ENCODE assay signal across 8 cellular contexts in genomic region chr19:8721334-8721733, GRCh38. TPM values are rescaled to one million over a fixed set of nuclear protein-coding genes. Genes with fewer than 3 reads are reported as not detected.
"Had no signal": no experiment of that assay in that cellular context is flagged by ENCODE, and none has a peak within 500 bp of the region (broad histone marks: within the 10 kb centered on the region; RNA-seq: fewer than 3 reads in every experiment).

Gene OR2Z1, plus strand, starts transcription at chr19:8721634. Its CDS starts 9,395 bp downstream, at chr19:8731029.

- H3K4me3 ChIP-seq: GM23248 had no signal

- H3K27ac Mint-ChIP-seq: H9 had no signal

- DNase-seq: GM23248, GOT3, H9, HCEC 1CT, IMR-90 had no signal

- H3K4me1 Mint-ChIP-seq: H9 had no signal

- H3K27ac ChIP-seq: GM23248 had no signal

- H2AFZ ChIP-seq: GM23248 had no signal

- H3K9ac ChIP-seq: GM23248 had no signal

- FAIRE-seq: HTR-8/SVneo had no signal

- H3K4me3 Mint-ChIP-seq: H9 had no signal

RNA-seq across cellular contexts. Expression of gene OR2Z1, which starts in this region (rescaled TPM):
- total RNA-seq: GM23248, H4, H9, HT-29, IMR-90 had no signal
- polyA plus RNA-seq: GM23248, IMR-90 had no signal
